Comparison of ENCODE assay signal across 1 cellular context in the genomic region with DNA sequence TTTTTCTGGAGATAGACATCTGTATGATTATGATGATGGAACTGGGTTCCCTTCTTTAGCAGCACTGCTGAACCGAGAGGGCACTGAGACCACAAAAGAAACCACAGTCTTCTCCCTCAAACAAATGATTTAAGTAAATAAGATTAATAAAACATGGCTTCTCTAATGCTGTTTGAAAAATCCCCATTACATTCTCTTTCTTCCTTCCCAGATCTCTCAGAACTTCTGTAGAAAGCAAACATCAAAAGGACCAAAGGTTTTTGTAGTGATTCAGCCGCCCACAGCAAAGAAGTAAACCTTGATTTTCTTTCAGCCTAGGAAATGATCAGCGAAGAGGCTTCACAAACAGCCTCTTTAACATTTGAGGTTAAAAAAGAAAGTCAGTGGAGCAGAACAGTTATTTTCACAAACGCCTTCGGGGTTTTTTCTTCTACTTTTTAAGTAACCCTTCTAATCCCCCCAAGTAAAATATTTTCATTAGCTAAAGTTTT.
TF ChIP-seq lines count a peak whose summit lies in the region.

No MANE protein-coding gene starts in this region.

TF ChIP-seq in HEK293, 187 proteins besides CTCF, POLR2A, EP300 and RAD21 (continued from another document):
- no peak for TF ChIP-seq MYNN (tag by site-specific recombination; IDR thresholded peaks at IDR 0.05; ENCODE audit: borderline replicate concordance)
